ENCODE assay signal across 10 cellular contexts in the genomic region with DNA sequence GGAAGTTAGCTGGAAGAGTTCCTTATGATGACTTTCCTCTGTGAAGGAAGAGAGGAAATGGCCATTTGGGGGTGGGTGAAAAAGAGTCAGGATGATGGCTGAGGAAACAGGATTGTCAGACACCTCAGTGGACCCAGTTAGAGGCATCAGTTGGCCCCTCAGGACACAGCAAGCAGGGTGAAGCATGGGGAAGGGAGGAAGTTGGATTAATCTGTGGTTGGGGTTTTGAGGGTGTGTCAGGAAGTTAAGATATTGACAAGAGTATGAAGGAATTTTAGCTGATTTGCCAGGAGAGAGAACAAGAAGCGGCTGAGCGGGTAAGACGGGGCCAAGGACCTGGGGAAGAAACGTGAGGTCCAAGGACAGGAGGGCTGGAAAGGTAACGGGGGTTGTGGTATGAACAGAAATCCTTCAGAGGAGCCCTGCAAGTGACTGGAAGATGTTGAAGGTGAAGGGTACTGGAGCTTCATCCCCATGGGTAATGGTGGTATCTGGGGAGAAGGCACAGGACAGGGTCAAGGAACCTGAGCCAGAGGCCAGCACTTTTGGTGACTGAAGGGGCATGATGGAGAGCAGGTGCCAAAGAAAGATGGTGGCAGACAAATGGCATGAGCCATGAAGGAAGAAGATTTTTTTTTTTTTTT.
DNase-seq lines count a peak whose midpoint lies in the region; ATAC-seq and TF ChIP-seq lines count a peak whose summit lies in the region.
"Had no signal": no experiment of that assay in that cellular context is flagged by ENCODE, and none has a peak within 500 bp of the region (broad histone marks: within the 10 kb centered on the region; RNA-seq: fewer than 3 reads in every experiment).

No MANE protein-coding gene starts in this region.

- H3K27ac ChIP-seq in RWPE1: peak overlapping the region; percentile 90
- peak overlapping the region; percentile 14 for H3K27ac ChIP-seq in effector memory CD4-positive, alpha-beta T cell (ENCODE audit: insufficient read depth, low read length, poor library complexity, severe bottlenecking)
- H3K27ac ChIP-seq: WERI-Rb-1 had no signal

- H3K27ac Mint-ChIP-seq in activated T-cell treated with anti-CD3 and anti-CD28 coated beads, Interleukin-2, amount 50 U/mL, for 24 hours: peak overlapping the region; percentile 83
- peak overlapping the region; percentile 98 for H3K27ac Mint-ChIP-seq in stimulated activated effector memory CD8-positive, alpha-beta T cell treated with anti-CD3 and anti-CD28 coated beads, Interleukin-12 subunit alpha, Interleukin-12 subunit beta, amount 100 ng/mL, for 72 hours

- POLR2A ChIA-PET in RWPE1 (lab: Yijun Ruan, JAX; ENCODE audit: low non-redundant PET): no interaction called here

- H3K9me3 Mint-ChIP-seq in activated T-cell treated with anti-CD3 and anti-CD28 coated beads, Interleukin-2, amount 50 U/mL, for 24 hours: no peaks in the 10 kb centered on the region
- H3K9me3 Mint-ChIP-seq in stimulated activated effector memory CD8-positive, alpha-beta T cell treated with anti-CD3 and anti-CD28 coated beads, Interleukin-12 subunit alpha, Interleukin-12 subunit beta, amount 100 ng/mL, for 72 hours: no peaks in the 10 kb centered on the region

- CTCF ChIA-PET in RWPE1 (lab: Yijun Ruan, JAX): interaction anchor here (0.7 kb wide), 1 partner anchor 35 kb away, joined by 5 read pairs; no protein-coding TSS in a partner anchor

- no peak overlapping the region for H3K4me3 ChIP-seq in effector memory CD4-positive, alpha-beta T cell (ENCODE audit: insufficient read depth, low read depth, low read length, poor library complexity, severe bottlenecking)

- ATAC-seq in stimulated activated effector memory CD8-positive, alpha-beta T cell treated with anti-CD3 and anti-CD28 coated beads, Interleukin-12 subunit alpha, Interleukin-12 subunit beta, amount 100 ng/mL, for 72 hours: no peak

- H3K36me3 ChIP-seq in effector memory CD4-positive, alpha-beta T cell (ENCODE audit: control insufficient read depth, insufficient read depth, low read length): peaks cover 6% of the 10 kb centered on the region

- peak overlapping the region; percentile 96 for H3K4me3 Mint-ChIP-seq in activated T-cell treated with anti-CD3 and anti-CD28 coated beads, Interleukin-2, amount 50 U/mL, for 24 hours
- peak overlapping the region; percentile 97 for H3K4me3 Mint-ChIP-seq in stimulated activated effector memory CD8-positive, alpha-beta T cell treated with anti-CD3 and anti-CD28 coated beads, Interleukin-12 subunit alpha, Interleukin-12 subunit beta, amount 100 ng/mL, for 72 hours

- no peaks in the 10 kb centered on the region for H3K27me3 ChIP-seq in effector memory CD4-positive, alpha-beta T cell (replicated peaks; ENCODE audit: control insufficient read depth, insufficient read depth, low read length, poor library complexity, severe bottlenecking)

- peaks cover 51% of the 10 kb centered on the region for H3K4me1 Mint-ChIP-seq in activated T-cell treated with anti-CD3 and anti-CD28 coated beads, Interleukin-2, amount 50 U/mL, for 24 hours (ENCODE audit: low read depth)
- peaks cover 45% of the 10 kb centered on the region for H3K4me1 Mint-ChIP-seq in stimulated activated effector memory CD8-positive, alpha-beta T cell treated with anti-CD3 and anti-CD28 coated beads, Interleukin-12 subunit alpha, Interleukin-12 subunit beta, amount 100 ng/mL, for 72 hours

- H3K27me3 Mint-ChIP-seq in activated T-cell treated with anti-CD3 and anti-CD28 coated beads, Interleukin-2, amount 50 U/mL, for 24 hours: no peaks in the 10 kb centered on the region

- peaks cover 22% of the 10 kb centered on the region for H3K4me1 ChIP-seq in effector memory CD4-positive, alpha-beta T cell (ENCODE audit: control insufficient read depth, insufficient read depth, low read length, poor library complexity, severe bottlenecking)

- no peak for DNase-seq in activated T-cell treated with anti-CD3 and anti-CD28 coated beads, Interleukin-2, amount 50 U/mL, for 24 hours
- DNase-seq in activated T-cell treated with anti-CD3 and anti-CD28 coated beads for 4 hours: no peak
- DNase-seq in RWPE1 (ENCODE audit: low spot score): no peak
- DNase-seq in effector memory CD4-positive, alpha-beta T cell: no peak
- no peak for DNase-seq in stimulated activated effector memory CD8-positive, alpha-beta T cell treated with anti-CD3 and anti-CD28 coated beads, Interleukin-12 subunit alpha, Interleukin-12 subunit beta, amount 100 ng/mL, for 72 hours (ENCODE audit: low spot score in 2 of 2)
- no peak for DNase-seq in T-helper 9 cell
- DNase-seq in D341Med (ENCODE audit: low spot score): no peak
- DNase-seq in NCI-H2196 (lab: John Stamatoyannopoulos, UW; ENCODE audit: unreplicated experiment): no peak
- DNase-seq: NCI-H510A, WERI-Rb-1 had no signal

- TF ChIP-seq CTCF in RWPE1 (conservative IDR thresholded peaks at IDR 0.05; ENCODE audit: low read depth): no peak

- peaks cover 67% of the 10 kb centered on the region for H3K36me3 Mint-ChIP-seq in activated T-cell treated with anti-CD3 and anti-CD28 coated beads, Interleukin-2, amount 50 U/mL, for 24 hours (ENCODE audit: low read depth)
- peaks cover 68% of the 10 kb centered on the region for H3K36me3 Mint-ChIP-seq in stimulated activated effector memory CD8-positive, alpha-beta T cell treated with anti-CD3 and anti-CD28 coated beads, Interleukin-12 subunit alpha, Interleukin-12 subunit beta, amount 100 ng/mL, for 72 hours

- H3K9me3 ChIP-seq in effector memory CD4-positive, alpha-beta T cell (ENCODE audit: control insufficient read depth, low read length): no peaks in the 10 kb centered on the region
